Comparison of ENCODE assay signal across 8 cellular contexts in the genomic region with DNA sequence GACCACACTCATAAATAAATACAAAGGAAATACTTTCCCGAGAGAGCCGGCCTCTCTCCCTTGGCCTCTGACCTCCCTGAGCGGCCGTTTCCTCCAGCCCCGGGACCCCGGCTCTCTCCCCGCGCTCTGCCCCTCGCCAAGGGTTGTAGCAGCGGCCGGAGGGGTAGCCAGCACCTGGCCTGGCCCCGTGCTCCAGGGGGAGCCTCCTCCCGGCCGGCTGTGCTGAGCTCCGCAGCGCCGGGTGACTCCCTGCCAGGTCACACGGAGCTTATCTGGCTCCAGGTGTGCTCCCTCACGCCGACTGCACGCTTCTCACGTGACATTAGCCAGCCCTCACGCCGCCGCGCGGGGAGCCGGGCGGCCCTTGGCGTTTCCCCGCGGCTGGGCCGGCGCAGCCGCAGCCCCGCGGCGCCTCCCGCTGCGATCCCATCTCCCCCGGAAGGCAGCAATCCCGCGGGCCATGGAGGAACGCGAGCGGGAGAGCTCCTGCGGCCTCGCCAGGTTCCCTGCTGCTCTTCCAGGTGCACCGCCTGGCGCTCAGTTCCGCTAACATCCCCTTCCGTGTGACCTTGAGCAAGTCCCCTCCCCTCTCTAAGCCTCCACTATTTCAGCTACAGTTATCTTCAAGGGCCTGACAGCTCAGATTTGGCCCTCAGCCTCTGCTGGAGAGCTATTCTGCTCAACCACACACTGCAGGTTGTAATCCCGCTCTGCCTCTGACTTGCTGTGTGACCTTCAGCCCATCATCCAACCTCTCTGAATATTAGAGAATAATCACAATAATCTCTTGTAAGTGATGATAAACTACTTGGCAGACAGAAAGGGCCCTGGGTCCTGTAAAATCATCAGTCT. TPM values are rescaled to one million over a fixed set of nuclear protein-coding genes. Genes with fewer than 3 reads are reported as not detected.
A peak's percentile ranks its signal among the peaks of the same experiment; 100 is the strongest.
DNase-seq lines count a peak whose midpoint lies in the region; ATAC-seq and TF ChIP-seq lines count a peak whose summit lies in the region.

No MANE protein-coding gene starts in this region.

- H3K9me3 ChIP-seq in KOPT-K1 (ENCODE audit: insufficient read depth, low read length, poor library complexity, severe bottlenecking) (no peaks in the 10 kb centered on the region), SJSA1 (replicated peaks) (no peaks in the 10 kb centered on the region), cardiac muscle cell (ENCODE audit: low read depth) (no peaks in the 10 kb centered on the region), psoas muscle (no peaks in the 10 kb centered on the region)

- H3K27me3 ChIP-seq in SJSA1 (replicated peaks) (no peaks in the 10 kb centered on the region), cardiac muscle cell (no peaks in the 10 kb centered on the region), psoas muscle (ENCODE audit: insufficient read depth in 3 of 3, low read length in 2 of 3) (no peaks in the 10 kb centered on the region)

- no peaks in the 10 kb centered on the region for H3K36me3 ChIP-seq in KOPT-K1 (ENCODE audit: insufficient read depth, low read length)
- 0 out of 2 replicates have a peak, but pooled peaks cover 3% of the 10 kb centered on the region for H3K36me3 ChIP-seq in SJSA1
- no peaks in the 10 kb centered on the region for H3K36me3 ChIP-seq in cardiac muscle cell
- H3K36me3 ChIP-seq in psoas muscle (ENCODE audit: insufficient read depth in 1 of 2, low read depth in 1 of 2) = no peaks in the 10 kb centered on the region

- 6 to 8% (median 8%) methylated on average over 42 to 53 of the region's 53 CpGs for WGBS in psoas muscle, 3 donors

- TF ChIP-seq CTCF in cardiac muscle cell (IDR thresholded peaks at IDR 0.05; ENCODE audit: low read depth, low read length) (no peak), psoas muscle (IDR thresholded peaks at IDR 0.05) (no peak)

- DNase-seq in SJSA1 (ENCODE audit: low read depth in 1 of 2, low spot score in 2 of 2) (no peak), cardiac muscle cell (ENCODE audit: low read depth in 1 of 2, low spot score in 1 of 2) (peak; percentile 53 to 66), psoas muscle (peak; percentile 45 to 77), OCI-M2 (lab: John Stamatoyannopoulos, UW; ENCODE audit: unreplicated experiment) (no peak)
- peak; percentile 72 for DNase-seq in activated naive CD4-positive, alpha-beta T cell treated with anti-CD3 and anti-CD28 coated beads, Interleukin-2, amount 50 U/mL, for 16 hours

- ATAC-seq in GM18511 (IDR thresholded peaks at IDR 0.05; ENCODE audit: unreplicated experiment) (peak; percentile 42), psoas muscle (peak; percentile 76 to 83 (median 79)), GM21786 (IDR thresholded peaks at IDR 0.05; ENCODE audit: unreplicated experiment) (no peak)

- H3K4me3 ChIP-seq in SJSA1 = peak overlapping the region; percentile 37
- H3K4me3 ChIP-seq in cardiac muscle cell = peak overlapping the region; percentile 29
- H3K4me3 ChIP-seq in psoas muscle = peak overlapping the region; percentile 74

- H3K4me1 ChIP-seq in SJSA1 (replicated peaks) (peaks cover 42% of the 10 kb centered on the region), cardiac muscle cell (ENCODE audit: low read depth) (peaks cover 29% of the 10 kb centered on the region), psoas muscle (peaks cover 13% of the 10 kb centered on the region)

- intact Hi-C loops in psoas muscle (cut with DNase I) = no loop called here

- H3K27ac ChIP-seq in KOPT-K1 (ENCODE audit: low read depth, low read length, poor library complexity, severe bottlenecking) (peak overlapping the region; percentile 55), SJSA1 (no peak overlapping the region), cardiac muscle cell (peak overlapping the region; percentile 85), psoas muscle (peak overlapping the region; percentile 71)

RNA-seq across cellular contexts. Expression of gene MYO18A, which starts 3.5 kb away (rescaled TPM):
- total RNA-seq in SJSA1 (2014; rRNA removed; shearing (Covaris generic)) = 13.4 and 43.5 TPM in 2 replicates
- 326 and 564 TPM in 2 replicates for total RNA-seq in cardiac muscle cell
- 186 and 218 TPM in 2 replicates for polyA plus RNA-seq in cardiac muscle cell
- total RNA-seq in psoas muscle = 1,000 to 10,000 TPM in 2 of 4 donors, 100 to 1,000 TPM in 2; 770 to 1,274 (median 938) TPM
- polyA plus RNA-seq in psoas muscle = 100 to 1,000 TPM; 142 to 538 (median 318) TPM

Comparison
In these comparisons a context has a peak if more than half of its experiments do, and no peak if none do; other contexts are left out.
1. DNase-seq: peak in activated naive CD4-positive, alpha-beta T cell treated with anti-CD3 and anti-CD28 coated beads, Interleukin-2, amount 50 U/mL, for 16 hours (single experiment), cardiac muscle cell (2 of 2) and psoas muscle (2 of 2); none in SJSA1 (0 of 2) and OCI-M2 (single experiment).
2. Peak in every context shown above with its lines, with median percentiles within 50 percentile points of each other: H3K4me3 ChIP-seq.